Comparison of ENCODE assay signal across 14 cellular contexts in the genomic region with DNA sequence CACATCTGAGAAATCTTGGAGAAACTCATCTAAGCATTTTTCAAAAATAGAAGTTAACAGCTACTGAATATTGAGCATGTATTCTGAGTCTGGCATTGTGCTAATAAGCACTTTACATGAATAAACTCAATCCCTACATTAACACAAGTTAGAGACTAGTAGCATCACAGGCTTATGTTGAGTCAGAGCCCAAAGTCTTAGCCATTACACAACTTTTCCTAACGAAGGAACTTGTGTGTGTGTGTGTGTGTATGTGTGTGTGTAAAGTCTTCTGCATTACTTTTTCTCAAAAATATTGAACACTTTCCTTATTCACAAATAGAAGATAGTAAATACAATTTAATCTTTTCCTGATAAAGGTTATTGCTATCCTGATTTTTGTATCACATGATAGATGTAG.
"Had no signal": no experiment of that assay in that cellular context is flagged by ENCODE, and none has a peak within 500 bp of the region (broad histone marks: within the 10 kb centered on the region; RNA-seq: fewer than 3 reads in every experiment).

No MANE protein-coding gene starts in this region.

- H3K27me3 ChIP-seq: brain microvascular endothelial cell, uterus had no signal

- H3K4me3 ChIP-seq: lower lobe of right lung, tibial artery, uterus had no signal

- H3K9ac ChIP-seq: parathyroid adenoma had no signal

- H3K27ac ChIP-seq: brain microvascular endothelial cell, lower lobe of right lung, parathyroid adenoma, tibial artery, uterus had no signal

- H3K79me2 ChIP-seq: parathyroid adenoma had no signal

- H3K36me3 ChIP-seq: brain microvascular endothelial cell, lower lobe of right lung, tibial artery, uterus had no signal

- H3K9me3 ChIP-seq: lower lobe of right lung, tibial artery, uterus had no signal

- H2AFZ ChIP-seq: parathyroid adenoma had no signal

- DNase-seq: activated B cell treated with CpG ODN at 0.5 μM for 24 hours; activated CD4-positive, alpha-beta T cell treated with anti-CD3 and anti-CD28 coated beads, Interleukin-2, amount 10 ng/mL, durations not matched to agents 7 days and 5 days; activated effector memory CD4-positive, alpha-beta T cell treated with Interleukin-2 at 50 U/mL for 16 hours; activated T-cell treated with anti-CD3 and anti-CD28 coated beads, Interleukin-2, amount 50 U/mL, for 24 hours; amygdala; brain microvascular endothelial cell; glutamatergic neuron; left cardiac atrium; lower lobe of right lung; naive B cell; retina; tibial artery; uterus had no signal

- H3K4me1 ChIP-seq: parathyroid adenoma, tibial artery, uterus had no signal
